8 cellular contexts compared by ENCODE assay signal in genomic region chr5:73119492-73120157, GRCh38. TPM values are rescaled to one million over a fixed set of nuclear protein-coding genes. Genes with fewer than 3 reads are reported as not detected.
A peak's percentile ranks its signal among the peaks of the same experiment; 100 is the strongest.
DNase-seq lines count a peak whose midpoint lies in the region; ATAC-seq and TF ChIP-seq lines count a peak whose summit lies in the region.

No MANE protein-coding gene starts in this region.

- H3K27ac ChIP-seq in right cardiac atrium (ENCODE audit: low read length) = no peak overlapping the region
- no peak overlapping the region for H3K27ac ChIP-seq in parathyroid adenoma
- no peak overlapping the region for H3K27ac ChIP-seq in adrenal gland

- no peak overlapping the region for H3K4me2 ChIP-seq in parathyroid adenoma (ENCODE audit: low read length)

- intact Hi-C loops in right cardiac atrium (cut with DNase I) = no loop called here
- intact Hi-C loops in adrenal gland (cut with DNase I) = no loop called here
- intact Hi-C loops in posterior vena cava (cut with DNase I) = no loop called here

- H3K27me3 ChIP-seq in right cardiac atrium (ENCODE audit: control insufficient read depth, insufficient read depth) (no peaks in the 10 kb centered on the region), parathyroid adenoma (ENCODE audit: control insufficient read depth, insufficient read depth, low read length) (no peaks in the 10 kb centered on the region), adrenal gland (peaks cover 25% of the 10 kb centered on the region)

- peaks cover 2% of the 10 kb centered on the region for H3K9me3 ChIP-seq in right cardiac atrium (ENCODE audit: control insufficient read depth, low read length)
- no peaks in the 10 kb centered on the region for H3K9me3 ChIP-seq in parathyroid adenoma (ENCODE audit: control insufficient read depth, low read length)
- no peaks in the 10 kb centered on the region for H3K9me3 ChIP-seq in adrenal gland (replicated peaks in 1 of 3)

- H3K36me3 Mint-ChIP-seq in activated T-helper 17 cell treated with anti-CD3 and anti-CD28 coated beads, Interleukin-2, amount 50 U/mL, for 72 hours (ENCODE audit: low read depth) = no peaks in the 10 kb centered on the region

- H3K4me1 Mint-ChIP-seq in activated T-helper 17 cell treated with anti-CD3 and anti-CD28 coated beads, Interleukin-2, amount 50 U/mL, for 72 hours = peaks cover 5% of the 10 kb centered on the region

- no peak overlapping the region for H3K27ac Mint-ChIP-seq in activated T-helper 17 cell treated with anti-CD3 and anti-CD28 coated beads, Interleukin-2, amount 50 U/mL, for 72 hours

- peak overlapping the region; percentile 82 for H2AFZ ChIP-seq in parathyroid adenoma

- WGBS in right cardiac atrium = 34% methylated on average over 40 of the region's 40 CpGs
- WGBS in adrenal gland, 4 donors = 43 to 77% (median 57%) methylated on average over 10 to 40 of the region's 40 CpGs

- H3K36me3 ChIP-seq in parathyroid adenoma (ENCODE audit: control insufficient read depth, insufficient read depth, low read length) (no peaks in the 10 kb centered on the region), adrenal gland (replicated peaks in 1 of 2) (no peaks in the 10 kb centered on the region)

- H3K4me1 ChIP-seq in right cardiac atrium (ENCODE audit: control insufficient read depth, insufficient read depth, low read length) (no peaks in the 10 kb centered on the region), parathyroid adenoma (peaks cover 3% of the 10 kb centered on the region), adrenal gland (replicated peaks in 1 of 2) (peaks cover 0 to 17% of the 10 kb centered on the region in 2 donors)

- TF ChIP-seq CTCF in parathyroid adenoma (IDR thresholded peaks at IDR 0.05) (no peak), adrenal gland (IDR thresholded peaks at IDR 0.05) (no peak)

- no peaks in the 10 kb centered on the region for H3K9me3 Mint-ChIP-seq in activated T-helper 17 cell treated with anti-CD3 and anti-CD28 coated beads, Interleukin-2, amount 50 U/mL, for 72 hours

- CTCF ChIA-PET in HEK293T (lab: Yijun Ruan, JAX) = no interaction called here

- peak; percentile 86 for ATAC-seq in activated T-helper 17 cell treated with anti-CD3 and anti-CD28 coated beads, Interleukin-2, amount 50 U/mL, for 72 hours (replicated peaks)
- ATAC-seq in right cardiac atrium = peak in 1 of 2 donors; percentile 15

- peak overlapping the region; percentile 42 for H3K4me3 ChIP-seq in right cardiac atrium (ENCODE audit: low read length)
- H3K4me3 ChIP-seq in parathyroid adenoma (ENCODE audit: low read depth, low read length) = no peak overlapping the region
- H3K4me3 ChIP-seq in adrenal gland = peak overlapping the region in 1 of 4 donors; percentile 63

- in situ Hi-C loops in Caki2 (cut with HindIII; ENCODE audit: low pct_unique_long_range_greater_than_20kb, low sequenced_read_pairs) = no loop called here

- no peak for TF ChIP-seq POLR2A in adrenal gland (IDR thresholded peaks at IDR 0.05)

- H3K9ac ChIP-seq in parathyroid adenoma = no peak overlapping the region

- peak; percentile 64 for DNase-seq in Caki2 (ENCODE audit: low read depth)
- no peak for DNase-seq in right cardiac atrium
- DNase-seq in middle frontal gyrus (ENCODE audit: extremely low spot score, low spot score) = no peak
- no peak for DNase-seq in adrenal gland
- no peak for DNase-seq in HEK293T (ENCODE audit: extremely low spot score)
- DNase-seq in posterior vena cava (ENCODE audit: low spot score) = no peak

- POLR2A ChIA-PET in HEK293T (lab: Yijun Ruan, JAX) = no interaction called here

- H3K27me3 Mint-ChIP-seq in activated T-helper 17 cell treated with anti-CD3 and anti-CD28 coated beads, Interleukin-2, amount 50 U/mL, for 72 hours = peaks cover 53% of the 10 kb centered on the region

- no peaks in the 10 kb centered on the region for H3K79me2 ChIP-seq in parathyroid adenoma

- H3K4me3 Mint-ChIP-seq in activated T-helper 17 cell treated with anti-CD3 and anti-CD28 coated beads, Interleukin-2, amount 50 U/mL, for 72 hours = peak overlapping the region; percentile 59

TF ChIP-seq in HEK293T, 16 proteins besides CTCF, POLR2A, EP300 and RAD21:
- TF ChIP-seq PKNOX1 (IDR thresholded peaks at IDR 0.05) (no peak), LEF1 (IDR thresholded peaks at IDR 0.05; ENCODE audit: borderline replicate concordance) (no peak), HDGF (IDR thresholded peaks at IDR 0.05; ENCODE audit: borderline replicate concordance) (no peak), L3MBTL2 (conservative IDR thresholded peaks at IDR 0.05) (no peak), ARNT (IDR thresholded peaks at IDR 0.05) (no peak), SUZ12 (IDR thresholded peaks at IDR 0.05) (no peak), TARDBP (IDR thresholded peaks at IDR 0.05) (no peak), CTBP1 (IDR thresholded peaks at IDR 0.05; ENCODE audit: borderline replicate concordance) (no peak), FOXK2 (IDR thresholded peaks at IDR 0.05) (no peak), SP1 (IDR thresholded peaks at IDR 0.05) (no peak), ELF4 (IDR thresholded peaks at IDR 0.05) (no peak), FOXA1 (IDR thresholded peaks at IDR 0.05) (no peak), FOXM1 (IDR thresholded peaks at IDR 0.05; ENCODE audit: borderline replicate concordance) (no peak)

RNA-seq across cellular contexts. Expression of gene TMEM171, which starts 0.8 kb away (rescaled TPM):
- total RNA-seq in Caki2 (2014; rRNA removed; shearing (Covaris generic); ENCODE audit: low replicate concordance) = 1.6 and 3.5 TPM in 2 replicates
- not detected for total RNA-seq in activated T-helper 17 cell treated with anti-CD3 and anti-CD28 coated beads, Interleukin-2, amount 50 U/mL, for 72 hours
- total RNA-seq in right cardiac atrium = not detected
- polyA plus RNA-seq in right cardiac atrium = not detected
- total RNA-seq in adrenal gland = under 1 TPM in 3 of 8 donors, not detected in 5; 0.42 to 0.69 (median 0.51) TPM
- polyA plus RNA-seq in adrenal gland = under 1 TPM in 2 of 3 donors, not detected in 1; 0.13 to 0.16 TPM
- total RNA-seq in posterior vena cava = under 1 TPM in 1 of 2 donors, not detected in 1; 0.14 TPM

RNA-seq across cellular contexts. Expression of gene TMEM174, which starts 53.4 kb away (rescaled TPM):
- total RNA-seq in Caki2 (2014; rRNA removed; shearing (Covaris generic); ENCODE audit: low replicate concordance) = not detected in 2 replicates
- total RNA-seq in activated T-helper 17 cell treated with anti-CD3 and anti-CD28 coated beads, Interleukin-2, amount 50 U/mL, for 72 hours = not detected
- not detected for total RNA-seq in right cardiac atrium
- not detected for polyA plus RNA-seq in right cardiac atrium
- not detected for total RNA-seq in adrenal gland
- not detected for polyA plus RNA-seq in adrenal gland
- not detected for total RNA-seq in posterior vena cava
